ENCODE assay signal across 13 cellular contexts in genomic region chr9:85872444-85872843, GRCh38.
DNase-seq lines count a peak whose midpoint lies in the region; ATAC-seq and TF ChIP-seq lines count a peak whose summit lies in the region.
"Had no signal": no experiment of that assay in that cellular context is flagged by ENCODE, and none has a peak within 500 bp of the region (broad histone marks: within the 10 kb centered on the region; RNA-seq: fewer than 3 reads in every experiment).

No MANE protein-coding gene starts in this region.

- no peaks in the 10 kb centered on the region for H3K9me3 Mint-ChIP-seq in neural crest cell

- TF ChIP-seq CTCF in neural crest cell (conservative IDR thresholded peaks at IDR 0.05), result no peak

- DNase-seq in ELR (ENCODE audit: low read depth), result peak; percentile 1
- peak; percentile 32 for DNase-seq in RKO (ENCODE audit: low spot score)
- DNase-seq in neural crest cell (ENCODE audit: low read depth, low spot score), result no peak
- DNase-seq in NCI-H146 (lab: John Stamatoyannopoulos, UW), result no peak
- no peak for DNase-seq in amniotic stem cell (lab: John Stamatoyannopoulos, UW)
- no peak for DNase-seq in CD1c-positive myeloid dendritic cell (ENCODE audit: extremely low spot score)
- DNase-seq: ACHN; BE2C; C1 segment of cervical spinal cord; Caco-2; CD4-positive, alpha-beta T cell; GF-D8 had no signal

- H3K27me3 Mint-ChIP-seq in neural crest cell (ENCODE audit: low read depth), result no peaks in the 10 kb centered on the region
- H3K27me3 Mint-ChIP-seq: CD4-positive, alpha-beta T cell had no signal

- ATAC-seq in esophagus mucosa, result peak; percentile 69

- peak overlapping the region; percentile 1 for H3K27ac Mint-ChIP-seq in neural crest cell (ENCODE audit: unreplicated experiment)
- H3K27ac Mint-ChIP-seq: CD4-positive, alpha-beta T cell had no signal

- no peak overlapping the region for H3K4me3 Mint-ChIP-seq in neural crest cell
- H3K4me3 Mint-ChIP-seq: CD4-positive, alpha-beta T cell had no signal

- H3K36me3 Mint-ChIP-seq in neural crest cell (ENCODE audit: low read depth), result peaks cover 4% of the 10 kb centered on the region

- H3K4me1 Mint-ChIP-seq in neural crest cell, result peaks cover 12% of the 10 kb centered on the region

Comparison
In these comparisons a context has a peak if more than half of its experiments do, and no peak if none do; other contexts are left out.
1. DNase-seq: peak in ELR (single experiment) and RKO (single experiment); none in neural crest cell (single experiment), NCI-H146 (single experiment), amniotic stem cell (single experiment) and CD1c-positive myeloid dendritic cell (single experiment).